In genomic region chr2:110725370-110725769, GRCh38 we compare ENCODE assay signal across 27 cellular contexts. TPM values are rescaled to one million over a fixed set of nuclear protein-coding genes. Genes with fewer than 3 reads are reported as not detected.
DNase-seq lines count a peak whose midpoint lies in the region; ATAC-seq, FAIRE-seq and TF ChIP-seq lines count a peak whose summit lies in the region.
"Had no signal": no experiment of that assay in that cellular context is flagged by ENCODE, and none has a peak within 500 bp of the region (broad histone marks: within the 10 kb centered on the region; RNA-seq: fewer than 3 reads in every experiment).

No MANE protein-coding gene starts in this region.

- WGBS in SK-N-SH (ENCODE audit: low lambda C conversion rate), result 53% methylated on average over 9 of the region's 9 CpGs
- 16% methylated on average over 9 of the region's 9 CpGs for WGBS in K562 (ENCODE audit: insufficient coverage, low coverage, missing lambda C conversion rate)
- no CpG with 5 or more reads among the region's 9 CpGs for WGBS in neuronal stem cell (ENCODE audit: extremely low coverage in 2 of 2, insufficient read length in 2 of 2, insufficient replicate concordance in 1 of 2), 2 donors

- peak overlapping the region; percentile 14 for H4K91ac ChIP-seq in neuronal stem cell (ENCODE audit: low read depth, low read length, poor library complexity)

- no peak overlapping the region for H3K4me3 Mint-ChIP-seq in T-helper 17 cell
- H3K4me3 Mint-ChIP-seq: B cell; CD14-positive monocyte; CD4-positive, alpha-beta memory T cell; CD4-positive, CD25-positive, alpha-beta regulatory T cell; CD8-positive, alpha-beta memory T cell had no signal

- H3K9me2 ChIP-seq in SK-N-SH, result no peaks in the 10 kb centered on the region

- no peaks in the 10 kb centered on the region for H3K36me3 Mint-ChIP-seq in T-helper 17 cell (ENCODE audit: low read depth)
- H3K36me3 Mint-ChIP-seq: CD14-positive monocyte; CD4-positive, alpha-beta memory T cell; CD4-positive, CD25-positive, alpha-beta regulatory T cell; CD8-positive, alpha-beta memory T cell had no signal

- intact Hi-C loops in K562 (cut with micrococcal nuclease), result no loop called here

- H3K9ac ChIP-seq in SK-N-SH (no peak overlapping the region), DND-41 (ENCODE audit: low read depth, low read length) (peak overlapping the region; percentile 22), K562 (ENCODE audit: insufficient read depth in 1 of 2, low read depth in 2 of 2, low read length in 2 of 2) (no peak overlapping the region), neuronal stem cell (ENCODE audit: low read depth, low read length, poor library complexity) (no peak overlapping the region)
- H3K9ac ChIP-seq: BLaER1 treated with 17β-estradiol and CSF1 and Interleukin-3, amounts not matched to agents 10 nM and 100 nM had no signal

- TF ChIP-seq CTCF in SK-N-SH (IDR thresholded peaks at IDR 0.05) (no peak), DND-41 (IDR thresholded peaks at IDR 0.05; ENCODE audit: borderline replicate concordance, extremely low read depth, low read length, poor library complexity, severe bottlenecking) (no peak), K562 (IDR thresholded peaks at IDR 0.05 in 2 of 3, conservative IDR thresholded peaks at IDR 0.05 in 1 of 3; ENCODE audit: insufficient read depth in 2 of 3, low read depth in 1 of 3, low read length in 3 of 3) (no peak)

- H3K23ac ChIP-seq in neuronal stem cell (ENCODE audit: low read depth, low read length, poor library complexity), result no peak overlapping the region

- in situ Hi-C loops in K562 (cut with MboI), result no loop called here

- no peak overlapping the region for H2BK12ac ChIP-seq in neuronal stem cell (ENCODE audit: low read length)

- FAIRE-seq in K562 (lab: Jason Lieb, UNC), result no peak
- FAIRE-seq: A549, G401.6, GM12891 had no signal

- H3K27ac ChIP-seq in SK-N-SH (ENCODE audit: low read depth in 2 of 2, low read length in 1 of 2) (no peak overlapping the region), DND-41 (ENCODE audit: low read length) (peak overlapping the region; percentile 73), K562 (ENCODE audit: extremely low read depth, low read depth, low read length) (no peak overlapping the region), neuronal stem cell (replicated peaks; ENCODE audit: low read length) (no peak overlapping the region)
- H3K27ac ChIP-seq: 22Rv1; A549; BLaER1 treated with 17β-estradiol and CSF1 and Interleukin-3, amounts not matched to agents 10 nM and 100 nM had no signal

- H2AK5ac ChIP-seq in neuronal stem cell (ENCODE audit: low read depth, low read length), result peak overlapping the region; percentile 18

- ATAC-seq in SK-N-SH treated with all-trans-retinoic acid at 6 μM for 48 hours (no peak), DND-41 (ENCODE audit: insufficient read depth, low read depth) (no peak), K562 (no peak), T-helper 17 cell (no peak)

- H3K9me3 ChIP-seq in SK-N-SH, result no peaks in the 10 kb centered on the region
- H3K9me3 ChIP-seq in DND-41 (ENCODE audit: insufficient read depth, low read length, severe bottlenecking), result no peaks in the 10 kb centered on the region
- no peaks in the 10 kb centered on the region for H3K9me3 ChIP-seq in K562 (replicated peaks; ENCODE audit: control insufficient read depth, insufficient read depth, low read depth, low read length)
- H3K9me3 ChIP-seq in neuronal stem cell (replicated peaks in 1 of 2; ENCODE audit: control insufficient read depth in 2 of 2, insufficient read depth in 1 of 2, low read depth in 1 of 2, low read length in 2 of 2), result peaks cover 0 to under 1% of the 10 kb centered on the region in 2 donors
- H3K9me3 ChIP-seq in T-helper 17 cell (ENCODE audit: control insufficient read depth, low read length, poor library complexity, severe bottlenecking), result no peaks in the 10 kb centered on the region
- H3K9me3 ChIP-seq: A549 had no signal

- H3K18ac ChIP-seq in neuronal stem cell (ENCODE audit: low read length), result peak overlapping the region; percentile 50

- no peaks in the 10 kb centered on the region for H3K79me1 ChIP-seq in neuronal stem cell (ENCODE audit: low read depth, low read length)

- no peaks in the 10 kb centered on the region for H3K36me3 ChIP-seq in SK-N-SH (replicated peaks in 1 of 2; ENCODE audit: control insufficient read depth in 1 of 2, insufficient read depth in 2 of 2, low read length in 1 of 2)
- no peaks in the 10 kb centered on the region for H3K36me3 ChIP-seq in DND-41 (ENCODE audit: insufficient read depth, low read length)
- H3K36me3 ChIP-seq in K562 (ENCODE audit: control insufficient read depth, insufficient read depth, low read length), result no peaks in the 10 kb centered on the region
- H3K36me3 ChIP-seq in neuronal stem cell (replicated peaks in 1 of 2; ENCODE audit: control insufficient read depth in 2 of 2, insufficient read depth in 2 of 2, low read length in 2 of 2), result no peaks in the 10 kb centered on the region
- H3K36me3 ChIP-seq: BLaER1 treated with 17β-estradiol and CSF1 and Interleukin-3, amounts not matched to agents 10 nM and 100 nM had no signal

- no peak for TF ChIP-seq POLR2A in K562 (conservative IDR thresholded peaks at IDR 0.05)

- no peak overlapping the region for H2BK120ac ChIP-seq in neuronal stem cell (ENCODE audit: low read depth, low read length)

- peak overlapping the region; percentile 50 for H2BK15ac ChIP-seq in neuronal stem cell (ENCODE audit: low read length)

- H4K8ac ChIP-seq in neuronal stem cell (ENCODE audit: low read depth, low read length), result no peak overlapping the region

- H3K9me1 ChIP-seq in K562 (ENCODE audit: control insufficient read depth, insufficient read depth, low read length), result no peaks in the 10 kb centered on the region

- BruUV-seq in K562 (replicated peaks; lab: Mats Ljungman, UMichigan), result no TSS peak

- H3K4me3 ChIP-seq in SK-N-SH (ENCODE audit: low read depth in 2 of 2, low read length in 1 of 2) (no peak overlapping the region), DND-41 (ENCODE audit: low read depth in 1 of 2, low read length in 2 of 2) (no peak overlapping the region), K562 (no peak overlapping the region), neuronal stem cell (ENCODE audit: low read length in 2 of 2) (no peak overlapping the region)
- H3K4me3 ChIP-seq: A549; BLaER1 treated with 17β-estradiol and CSF1 and Interleukin-3, amounts not matched to agents 10 nM and 100 nM had no signal

- H3K27me3 Mint-ChIP-seq in T-helper 17 cell, result peaks cover 32% of the 10 kb centered on the region

- no peaks in the 10 kb centered on the region for H3K4me1 Mint-ChIP-seq in T-helper 17 cell
- H3K4me1 Mint-ChIP-seq: B cell; CD14-positive monocyte; CD4-positive, alpha-beta memory T cell; CD4-positive, CD25-positive, alpha-beta regulatory T cell; CD8-positive, alpha-beta memory T cell had no signal

- POLR2A ChIA-PET in SK-N-SH (lab: Yijun Ruan, JAX), result no interaction called here
- POLR2A ChIA-PET in K562 (lab: Yijun Ruan, JAX), result no interaction called here

- H2AFZ ChIP-seq in SK-N-SH (ENCODE audit: low read depth) (no peak overlapping the region), DND-41 (ENCODE audit: low read depth, low read length) (peak overlapping the region; percentile 10; the same call in 1 of the 2 replicates), K562 (ENCODE audit: low read depth, low read length) (peak overlapping the region; percentile 57; the same call in 1 of the 2 replicates), neuronal stem cell (ENCODE audit: low read length) (no peak overlapping the region)

- H3K14ac ChIP-seq in neuronal stem cell (ENCODE audit: low read length), result no peak overlapping the region

- no peaks in the 10 kb centered on the region for H4K20me1 ChIP-seq in SK-N-SH (ENCODE audit: insufficient read depth)
- no peaks in the 10 kb centered on the region for H4K20me1 ChIP-seq in DND-41 (ENCODE audit: insufficient read depth, low read length)
- H4K20me1 ChIP-seq in K562 (replicated peaks; ENCODE audit: control insufficient read depth, insufficient read depth, low read length), result no peaks in the 10 kb centered on the region
- H4K20me1 ChIP-seq: BLaER1 treated with 17β-estradiol and CSF1 and Interleukin-3, amounts not matched to agents 10 nM and 100 nM had no signal

- H3K79me2 ChIP-seq in SK-N-SH (ENCODE audit: insufficient read depth) (no peaks in the 10 kb centered on the region), DND-41 (ENCODE audit: insufficient read depth, low read length) (no peaks in the 10 kb centered on the region), K562 (ENCODE audit: control insufficient read depth, insufficient read depth, low read length) (no peaks in the 10 kb centered on the region)

- CTCF ChIA-PET in SK-N-SH (lab: Yijun Ruan, JAX) (no interaction called here), K562 (lab: Yijun Ruan, JAX; ENCODE audit: low intra/inter-chr PET ratio) (no interaction called here)

- H3K4me2 ChIP-seq in SK-N-SH (no peak overlapping the region), DND-41 (ENCODE audit: insufficient read depth, low read length) (no peak overlapping the region), K562 (ENCODE audit: insufficient read depth, low read length) (no peak overlapping the region), neuronal stem cell (ENCODE audit: insufficient read depth, low read length, poor library complexity, severe bottlenecking) (no peak overlapping the region)
- H3K4me2 ChIP-seq: A549 had no signal

- no peak overlapping the region for H3K4ac ChIP-seq in neuronal stem cell (ENCODE audit: low read length)

- no peak for TF ChIP-seq RAD21 in SK-N-SH (IDR thresholded peaks at IDR 0.05; ENCODE audit: low read length)
- no peak for TF ChIP-seq RAD21 in K562 (CRISPR knock-in tag; conservative IDR thresholded peaks at IDR 0.05 in 1 of 2, IDR thresholded peaks at IDR 0.05 in 1 of 2)

- peaks cover 0 to 7% of the 10 kb centered on the region in 2 experiments; a peak in 1 of 4 replicates for H3K4me1 ChIP-seq in SK-N-SH (ENCODE audit: control insufficient read depth in 1 of 2, insufficient read depth in 2 of 2, low read depth in 1 of 2, low read length in 1 of 2)
- peaks cover 41% of the 10 kb centered on the region for H3K4me1 ChIP-seq in DND-41 (ENCODE audit: insufficient read depth, low read length)
- H3K4me1 ChIP-seq in K562 (replicated peaks in 1 of 2; ENCODE audit: control insufficient read depth in 2 of 2, insufficient read depth in 2 of 2, low read length in 2 of 2), result peaks cover 0 to 3% of the 10 kb centered on the region in 2 experiments; a peak in 2 of 5 replicates
- peaks cover 0 to 1% of the 10 kb centered on the region in 2 donors for H3K4me1 ChIP-seq in neuronal stem cell (ENCODE audit: control insufficient read depth in 2 of 2, insufficient read depth in 1 of 2, low read depth in 1 of 2, low read length in 2 of 2)
- H3K4me1 ChIP-seq: A549 had no signal

- H2BK5ac ChIP-seq in neuronal stem cell (ENCODE audit: low read length), result no peak overlapping the region

- no peaks in the 10 kb centered on the region for H3F3A ChIP-seq in SK-N-SH (replicated peaks; ENCODE audit: insufficient read depth)

- no peak overlapping the region for H3K27ac Mint-ChIP-seq in T-helper 17 cell
- H3K27ac Mint-ChIP-seq: B cell; CD4-positive, alpha-beta memory T cell; CD4-positive, CD25-positive, alpha-beta regulatory T cell; CD8-positive, alpha-beta memory T cell had no signal

- DNase-seq in SK-N-SH (peak; percentile 30), DND-41 (no peak), K562 (ENCODE audit: extremely low read depth in 1 of 4, low spot score in 3 of 4) (no peak), neuronal stem cell (ENCODE audit: low spot score) (no peak), C1 segment of cervical spinal cord (lab: John Stamatoyannopoulos, UW) (no peak), T-helper 17 cell (no peak), NCI-H226 (no peak)
- DNase-seq: AML-193; CD4-positive, alpha-beta memory T cell; CD4-positive, CD25-positive, alpha-beta regulatory T cell; CD8-positive, alpha-beta memory T cell; COR-L47; DMS 273 treated with DMSO at 0.1 percent for 48 hours; DMS153; DMS53; DMS79; GF-D8 had no signal

- H3K27me3 ChIP-seq in SK-N-SH (ENCODE audit: insufficient read depth) (peaks cover 42% of the 10 kb centered on the region), DND-41 (ENCODE audit: insufficient read depth, low read length, poor library complexity) (no peaks in the 10 kb centered on the region), K562 (ENCODE audit: control insufficient read depth in 2 of 2, insufficient read depth in 2 of 2, low read length in 2 of 2) (peaks cover 7 to 13% of the 10 kb centered on the region in 2 experiments), neuronal stem cell (ENCODE audit: control insufficient read depth in 3 of 3, insufficient read depth in 3 of 3, low read depth in 1 of 3, low read length in 3 of 3) (peaks cover 0 to 62% (median 0%) of the 10 kb centered on the region in 3 experiments)

- TF ChIP-seq EP300 in SK-N-SH (IDR thresholded peaks at IDR 0.05; ENCODE audit: borderline replicate concordance in 1 of 2, low read depth in 1 of 2, low read length in 1 of 2), result no peak
- TF ChIP-seq EP300 in K562 (IDR thresholded peaks at IDR 0.05; ENCODE audit: low read length), result no peak

RNA-seq across cellular contexts. Expression of gene ACOXL, which starts 7.0 kb away (rescaled TPM):
- polyA plus RNA-seq in SK-N-SH (2012; rRNA removed) (not detected in 2 replicates), K562 (2011; rRNA removed) (0.49 and 0.56 TPM in 2 replicates), K562 (2014; fragmentation: Illumina TruSeq; extraction: Trizol) (not detected in 2 replicates), K562 (2014; fragmentation: Nextera tagmentation; extraction: Ambion mirVana) (not detected), K562 (2014; rRNA removed) (not detected in 2 replicates)
- not detected in 2 replicates for polyA plus RNA-seq in SK-N-SH (2012; cell fraction: cytosol; rRNA removed)
- polyA plus RNA-seq in SK-N-SH (2012; cell fraction: nucleus; rRNA removed), result not detected in 2 replicates
- total RNA-seq in K562 (2011; cell fraction: chromatin; rRNA removed; ENCODE audit: low replicate concordance), result 0.35 and 0.42 TPM in 2 replicates
- total RNA-seq in K562 (2011; cell fraction: nucleolus; rRNA removed), result 0.17 and 0.53 TPM in 2 replicates
- total RNA-seq in K562 (2011; cell fraction: nucleoplasm; rRNA removed), result 0.23 and 0.59 TPM in 2 replicates
- total RNA-seq in K562 (2014; rRNA removed) (not detected in 2 replicates), K562 (2014; rRNA removed; fragmentation: Illumina TruSeq; extraction: Trizol) (0.06 TPM in 1 of 2 replicates, not detected in the other), K562 (2015; rRNA removed; fragmentation: Illumina TruSeq; extraction: Trizol) (not detected in 2 replicates), K562 (2021) (0.22 and 0.31 TPM in 2 replicates), T-helper 17 cell (not detected)
- polyA plus RNA-seq in K562 (2011; cell fraction: cytosol; rRNA removed), result 0.25 and 0.28 TPM in 2 replicates
- 0.52 and 0.82 TPM in 2 replicates for polyA plus RNA-seq in K562 (2011; cell fraction: nucleus; rRNA removed)
- 0.12 TPM in 1 of 2 replicates, not detected in the other for polyA plus RNA-seq in K562 (2012)
- polyA minus RNA-seq in K562 (2011; rRNA and poly(A)+ RNA removed), result 0.39 and 0.56 TPM in 2 replicates
- not detected in 2 replicates for polyA minus RNA-seq in K562 (2011; cell fraction: cytosol; rRNA and poly(A)+ RNA removed)
- polyA minus RNA-seq in K562 (2011; cell fraction: nucleus; rRNA and poly(A)+ RNA removed), result 0.44 and 0.94 TPM in 2 replicates
- 1.6 TPM for polyA plus RNA-seq in neuronal stem cell (2013, experiment 1 of 2)
- 1.3 TPM for polyA plus RNA-seq in neuronal stem cell (2013, experiment 2 of 2)
- total RNA-seq: A172; B cell; CD4-positive, alpha-beta memory T cell; CD4-positive, CD25-positive, alpha-beta regulatory T cell had no signal
- polyA plus RNA-seq: A549; BJ; CD4-positive, alpha-beta memory T cell; CD8-positive, alpha-beta memory T cell had no signal

RNA-seq across cellular contexts. Expression of gene BUB1, which starts 47.5 kb away (rescaled TPM):
- 9.0 and 10.9 TPM in 2 replicates for polyA plus RNA-seq in SK-N-SH (2012; rRNA removed)
- polyA plus RNA-seq in SK-N-SH (2012; cell fraction: cytosol; rRNA removed), result 10.9 and 11.8 TPM in 2 replicates
- polyA plus RNA-seq in SK-N-SH (2012; cell fraction: nucleus; rRNA removed), result 7.4 and 14.8 TPM in 2 replicates
- 202 and 532 TPM in 2 replicates for total RNA-seq in K562 (2011; cell fraction: chromatin; rRNA removed; ENCODE audit: low replicate concordance)
- 140 and 174 TPM in 2 replicates for total RNA-seq in K562 (2011; cell fraction: nucleolus; rRNA removed)
- 320 and 382 TPM in 2 replicates for total RNA-seq in K562 (2011; cell fraction: nucleoplasm; rRNA removed)
- 82.7 and 86.1 TPM in 2 replicates for total RNA-seq in K562 (2014; rRNA removed)
- total RNA-seq in K562 (2014; rRNA removed; fragmentation: Illumina TruSeq; extraction: Trizol), result 139 and 151 TPM in 2 replicates
- total RNA-seq in K562 (2015; rRNA removed; fragmentation: Illumina TruSeq; extraction: Trizol), result 133 and 147 TPM in 2 replicates
- 88.8 and 93.0 TPM in 2 replicates for total RNA-seq in K562 (2021)
- 188 and 247 TPM in 2 replicates for polyA plus RNA-seq in K562 (2011; rRNA removed)
- 61.6 and 97.3 TPM in 2 replicates for polyA plus RNA-seq in K562 (2011; cell fraction: cytosol; rRNA removed)
- 99.5 and 147 TPM in 2 replicates for polyA plus RNA-seq in K562 (2011; cell fraction: nucleus; rRNA removed)
- polyA plus RNA-seq in K562 (2012), result 53.5 and 75.2 TPM in 2 replicates
- polyA plus RNA-seq in K562 (2014; fragmentation: Illumina TruSeq; extraction: Trizol), result 101 and 119 TPM in 2 replicates
- polyA plus RNA-seq in K562 (2014; fragmentation: Nextera tagmentation; extraction: Ambion mirVana), result 100 to 1,000 TPM in 1 of 2 experiments, 10 to 100 TPM in 1; 73.4 to 118 TPM
- 85.3 and 92.0 TPM in 2 replicates for polyA plus RNA-seq in K562 (2014; rRNA removed)
- 322 and 339 TPM in 2 replicates for polyA minus RNA-seq in K562 (2011; rRNA and poly(A)+ RNA removed)
- 116 and 125 TPM in 2 replicates for polyA minus RNA-seq in K562 (2011; cell fraction: cytosol; rRNA and poly(A)+ RNA removed)
- 137 and 229 TPM in 2 replicates for polyA minus RNA-seq in K562 (2011; cell fraction: nucleus; rRNA and poly(A)+ RNA removed)
- polyA plus RNA-seq in neuronal stem cell (2013, experiment 1 of 2), result 88.9 TPM
- 91.2 TPM for polyA plus RNA-seq in neuronal stem cell (2013, experiment 2 of 2)
- total RNA-seq in T-helper 17 cell, result 1 to 10 TPM; 3.2 to 8.6 TPM

Comparison
In these comparisons a context has a peak if more than half of its experiments do, and no peak if none do; other contexts are left out.
1. H2AFZ ChIP-seq: peak in DND-41 (single experiment) and K562 (single experiment); none in SK-N-SH (single experiment) and neuronal stem cell (single experiment).
2. RNA of gene BUB1, which starts 47.5 kb away (total RNA-seq): 82.7 to 532 TPM in K562; 3.2 to 8.6 TPM in T-helper 17 cell; every median in the first group is over 4 times any median in the second.